27 cellular contexts compared by ENCODE assay signal in genomic region chr1:9633493-9633892, GRCh38. TPM values are rescaled to one million over a fixed set of nuclear protein-coding genes. Genes with fewer than 3 reads are reported as not detected.
A peak's percentile ranks its signal among the peaks of the same experiment; 100 is the strongest.
DNase-seq lines count a peak whose midpoint lies in the region; ATAC-seq, FAIRE-seq and TF ChIP-seq lines count a peak whose summit lies in the region.
"Had no signal": no experiment of that assay in that cellular context is flagged by ENCODE, and none has a peak within 500 bp of the region (broad histone marks: within the 10 kb centered on the region; RNA-seq: fewer than 3 reads in every experiment).

No MANE protein-coding gene starts in this region.

- no TSS peak for BruUV-seq in K562 (replicated peaks; lab: Mats Ljungman, UMichigan)

- no peaks in the 10 kb centered on the region for H3K79me2 ChIP-seq in K562 (ENCODE audit: control insufficient read depth, insufficient read depth, low read length)

- no peak overlapping the region for H3K9ac ChIP-seq in K562 (ENCODE audit: insufficient read depth in 1 of 2, low read depth in 2 of 2, low read length in 2 of 2)

- POLR2A ChIA-PET in K562 (lab: Yijun Ruan, JAX): interaction anchor here (0.8 kb wide), 1 partner anchor 55 kb away, joined by 3 read pairs; no protein-coding TSS in a partner anchor

- peaks cover 46% of the 10 kb centered on the region for H3K4me1 Mint-ChIP-seq in T-helper 2 cell treated with Interferon-gamma antibody and Interleukin-4, amounts not matched to agents 5 μg/mL and 100 μg/mL, for 36 hours (ENCODE audit: low read depth)
- peaks cover 9 to 84% (median 43%) of the 10 kb centered on the region in 4 donors for H3K4me1 Mint-ChIP-seq in CD4-positive, CD25-positive, alpha-beta regulatory T cell
- peaks cover 37% of the 10 kb centered on the region for H3K4me1 Mint-ChIP-seq in T-helper 17 cell

- H4K20me1 ChIP-seq in K562 (replicated peaks; ENCODE audit: control insufficient read depth, insufficient read depth, low read length): no peaks in the 10 kb centered on the region

- DNase-seq in T-helper 2 cell treated with Interferon-gamma antibody and Interleukin-4, amounts not matched to agents 5 μg/mL and 100 μg/mL, for 36 hours (ENCODE audit: low spot score): no peak
- DNase-seq in T-helper 2 cell: no peak
- DNase-seq in CD4-positive, CD25-positive, alpha-beta regulatory T cell: no peak
- no peak for DNase-seq in T-helper 17 cell
- DNase-seq in K562 (ENCODE audit: extremely low read depth in 1 of 4, low spot score in 3 of 4): no peak
- DNase-seq in Right ventricle myocardium inferior (ENCODE audit: missing footprints): no peak
- DNase-seq in activated CD4-positive, CD25-positive, alpha-beta regulatory T cell (lab: John Stamatoyannopoulos, UW): no peak
- no peak for DNase-seq in GM19240 (ENCODE audit: insufficient read length, low spot score)
- DNase-seq: activated CD4-positive, alpha-beta memory T cell treated with anti-CD3 and anti-CD28 coated beads for 36 hours; activated naive CD4-positive, alpha-beta T cell treated with Interleukin-2 at 50 U/mL for 16 hours; effector memory CD4-positive, alpha-beta T cell; erythroblast; glutamatergic neuron; islet precursor cell; left ventricle myocardium superior; NCI-H1105 treated with DMSO at 0.1 percent for 48 hours; NCI-H2081 treated with DMSO at 0.1 percent for 48 hours; NCI-H226; NCI-H69; stimulated activated naive CD4-positive, alpha-beta T cell treated with Interleukin-2 at 50 U/mL for 16 hours; tibial artery had no signal

- no peak overlapping the region for H3K27ac Mint-ChIP-seq in T-helper 2 cell treated with Interferon-gamma antibody and Interleukin-4, amounts not matched to agents 5 μg/mL and 100 μg/mL, for 36 hours
- H3K27ac Mint-ChIP-seq in CD4-positive, CD25-positive, alpha-beta regulatory T cell: peak overlapping the region; percentile 59 to 94 (median 60)
- H3K27ac Mint-ChIP-seq in T-helper 17 cell: peak overlapping the region; percentile 29
- H3K27ac Mint-ChIP-seq: activated CD4-positive, alpha-beta memory T cell treated with anti-CD3 and anti-CD28 coated beads for 36 hours had no signal

- CTCF ChIA-PET in K562 (lab: Yijun Ruan, JAX; ENCODE audit: low intra/inter-chr PET ratio): no interaction called here

- no peaks in the 10 kb centered on the region for H3K27me3 ChIP-seq in CD4-positive, CD25-positive, alpha-beta regulatory T cell (ENCODE audit: control insufficient read depth, insufficient read depth, low read length)
- no peaks in the 10 kb centered on the region; a peak in 3 of 5 replicates for H3K27me3 ChIP-seq in K562 (ENCODE audit: control insufficient read depth in 2 of 2, insufficient read depth in 2 of 2, low read length in 2 of 2)
- H3K27me3 ChIP-seq: SJSA1 had no signal

- peaks cover 6% of the 10 kb centered on the region for H3K9me3 Mint-ChIP-seq in T-helper 2 cell treated with Interferon-gamma antibody and Interleukin-4, amounts not matched to agents 5 μg/mL and 100 μg/mL, for 36 hours
- H3K9me3 Mint-ChIP-seq in CD4-positive, CD25-positive, alpha-beta regulatory T cell: no peaks in the 10 kb centered on the region
- H3K9me3 Mint-ChIP-seq: activated CD4-positive, alpha-beta memory T cell treated with anti-CD3 and anti-CD28 coated beads for 36 hours had no signal

- H3K4me2 ChIP-seq in K562 (ENCODE audit: insufficient read depth, low read length): no peak overlapping the region

- peaks cover 46% of the 10 kb centered on the region for H3K4me1 ChIP-seq in CD4-positive, CD25-positive, alpha-beta regulatory T cell (ENCODE audit: control insufficient read depth, insufficient read depth, low read length, poor library complexity, severe bottlenecking)
- H3K4me1 ChIP-seq in K562 (replicated peaks in 1 of 2; ENCODE audit: control insufficient read depth in 2 of 2, insufficient read depth in 2 of 2, low read length in 2 of 2): peaks cover 14 to 17% of the 10 kb centered on the region in 2 experiments; a peak in 4 of 5 replicates
- H3K4me1 ChIP-seq: SJSA1, tibial artery had no signal

- TF ChIP-seq RAD21 in K562 (CRISPR knock-in tag; conservative IDR thresholded peaks at IDR 0.05 in 1 of 2, IDR thresholded peaks at IDR 0.05 in 1 of 2): no peak

- no peak for TF ChIP-seq EP300 in K562 (IDR thresholded peaks at IDR 0.05; ENCODE audit: low read length)

- no peak for ATAC-seq in CD4-positive, CD25-positive, alpha-beta regulatory T cell (ENCODE audit: low read depth in 2 of 2)
- ATAC-seq in T-helper 17 cell (no peak), K562 (no peak), Right ventricle myocardium inferior (no peak)
- ATAC-seq: HepG2, left ventricle myocardium superior had no signal

- no peak for FAIRE-seq in K562 (lab: Jason Lieb, UNC)
- FAIRE-seq: astrocyte, H54, HepG2 had no signal

- H3K36me3 ChIP-seq in CD4-positive, CD25-positive, alpha-beta regulatory T cell (ENCODE audit: control insufficient read depth, insufficient read depth, low read length): peaks cover 22% of the 10 kb centered on the region
- H3K36me3 ChIP-seq in K562 (ENCODE audit: control insufficient read depth, insufficient read depth, low read length): no peaks in the 10 kb centered on the region
- H3K36me3 ChIP-seq: SJSA1, tibial artery had no signal

- in situ Hi-C loops in K562 (cut with MboI): no loop called here

- no peaks in the 10 kb centered on the region for H3K9me1 ChIP-seq in K562 (ENCODE audit: control insufficient read depth, insufficient read depth, low read length)

- no peak for TF ChIP-seq POLR2A in K562 (conservative IDR thresholded peaks at IDR 0.05)

- no peak overlapping the region for H3K27ac ChIP-seq in CD4-positive, CD25-positive, alpha-beta regulatory T cell (ENCODE audit: insufficient read depth, low read length, poor library complexity, severe bottlenecking)
- H3K27ac ChIP-seq in K562 (ENCODE audit: extremely low read depth, low read depth, low read length): no peak overlapping the region
- H3K27ac ChIP-seq: coronary artery, SJSA1, tibial artery, VCaP had no signal

- no peak overlapping the region for H2AFZ ChIP-seq in K562 (ENCODE audit: low read depth, low read length)

- no peaks in the 10 kb centered on the region for H3K9me3 ChIP-seq in CD4-positive, CD25-positive, alpha-beta regulatory T cell (ENCODE audit: control insufficient read depth in 2 of 2, low read length in 2 of 2)
- H3K9me3 ChIP-seq in T-helper 17 cell (ENCODE audit: control insufficient read depth, low read length, poor library complexity, severe bottlenecking) (no peaks in the 10 kb centered on the region), K562 (replicated peaks; ENCODE audit: control insufficient read depth, insufficient read depth, low read depth, low read length) (no peaks in the 10 kb centered on the region)
- H3K9me3 ChIP-seq: SJSA1, tibial artery had no signal

- no peaks in the 10 kb centered on the region for H3K27me3 Mint-ChIP-seq in T-helper 2 cell treated with Interferon-gamma antibody and Interleukin-4, amounts not matched to agents 5 μg/mL and 100 μg/mL, for 36 hours (ENCODE audit: low read depth)
- no peaks in the 10 kb centered on the region for H3K27me3 Mint-ChIP-seq in CD4-positive, CD25-positive, alpha-beta regulatory T cell
- H3K27me3 Mint-ChIP-seq in T-helper 17 cell: no peaks in the 10 kb centered on the region
- H3K27me3 Mint-ChIP-seq: activated CD4-positive, alpha-beta memory T cell treated with anti-CD3 and anti-CD28 coated beads for 36 hours had no signal

- peak overlapping the region; percentile 37 for H3K4me3 ChIP-seq in CD4-positive, CD25-positive, alpha-beta regulatory T cell (ENCODE audit: low read depth, low read length)
- no peak overlapping the region for H3K4me3 ChIP-seq in K562
- H3K4me3 ChIP-seq: coronary artery, SJSA1, tibial artery had no signal

- intact Hi-C loops in K562 (cut with micrococcal nuclease): no loop called here
- intact Hi-C loops in Right ventricle myocardium inferior (cut with DNase I): no loop called here

- TF ChIP-seq CTCF in K562 (IDR thresholded peaks at IDR 0.05 in 2 of 3, conservative IDR thresholded peaks at IDR 0.05 in 1 of 3; ENCODE audit: insufficient read depth in 2 of 3, low read depth in 1 of 3, low read length in 3 of 3): no peak

- 16% methylated on average over 6 of the region's 6 CpGs for WGBS in K562 (ENCODE audit: insufficient coverage, low coverage, missing lambda C conversion rate)

- peak overlapping the region; percentile 94 for H3K4me3 Mint-ChIP-seq in T-helper 2 cell treated with Interferon-gamma antibody and Interleukin-4, amounts not matched to agents 5 μg/mL and 100 μg/mL, for 36 hours
- H3K4me3 Mint-ChIP-seq in CD4-positive, CD25-positive, alpha-beta regulatory T cell: peak overlapping the region; percentile 33 to 98 (median 84)
- no peak overlapping the region for H3K4me3 Mint-ChIP-seq in T-helper 17 cell
- H3K4me3 Mint-ChIP-seq: activated CD4-positive, alpha-beta memory T cell treated with anti-CD3 and anti-CD28 coated beads for 36 hours had no signal

- H3K36me3 Mint-ChIP-seq in T-helper 2 cell treated with Interferon-gamma antibody and Interleukin-4, amounts not matched to agents 5 μg/mL and 100 μg/mL, for 36 hours (ENCODE audit: low read depth): peaks cover 76% of the 10 kb centered on the region
- H3K36me3 Mint-ChIP-seq in CD4-positive, CD25-positive, alpha-beta regulatory T cell: peaks cover 32% of the 10 kb centered on the region
- peaks cover 6% of the 10 kb centered on the region for H3K36me3 Mint-ChIP-seq in T-helper 17 cell (ENCODE audit: low read depth)

RNA-seq across cellular contexts. Expression of gene PIK3CD, which starts 18.0 kb away (rescaled TPM):
- 187 TPM for total RNA-seq in CD4-positive, CD25-positive, alpha-beta regulatory T cell
- 10 to 100 TPM; 47.3 to 63.2 (median 52.5) TPM for polyA plus RNA-seq in CD4-positive, CD25-positive, alpha-beta regulatory T cell
- 100 to 1,000 TPM; 177 to 204 TPM for total RNA-seq in T-helper 17 cell
- 17.5 and 44.3 TPM in 2 replicates for total RNA-seq in K562 (2011; cell fraction: chromatin; rRNA removed; ENCODE audit: low replicate concordance)
- total RNA-seq in K562 (2011; cell fraction: nucleolus; rRNA removed): 32.4 and 33.3 TPM in 2 replicates
- 16.6 and 20.1 TPM in 2 replicates for total RNA-seq in K562 (2011; cell fraction: nucleoplasm; rRNA removed)
- 7.4 and 15.2 TPM in 2 replicates for total RNA-seq in K562 (2014; rRNA removed)
- 4.4 and 5.1 TPM in 2 replicates for total RNA-seq in K562 (2014; rRNA removed; fragmentation: Illumina TruSeq; extraction: Trizol)
- total RNA-seq in K562 (2015; rRNA removed; fragmentation: Illumina TruSeq; extraction: Trizol): 7.2 and 8.2 TPM in 2 replicates
- 19.5 and 20.8 TPM in 2 replicates for total RNA-seq in K562 (2021)
- 5.6 and 14.8 TPM in 2 replicates for polyA plus RNA-seq in K562 (2011; rRNA removed)
- 8.3 and 11.4 TPM in 2 replicates for polyA plus RNA-seq in K562 (2011; cell fraction: cytosol; rRNA removed)
- polyA plus RNA-seq in K562 (2011; cell fraction: nucleus; rRNA removed): 24.4 and 38.0 TPM in 2 replicates
- polyA plus RNA-seq in K562 (2012): 11.3 and 21.5 TPM in 2 replicates
- 9.5 and 12.5 TPM in 2 replicates for polyA plus RNA-seq in K562 (2014; fragmentation: Illumina TruSeq; extraction: Trizol)
- 1 to 10 TPM; 1.8 to 2.0 TPM for polyA plus RNA-seq in K562 (2014; fragmentation: Nextera tagmentation; extraction: Ambion mirVana)
- 10.8 and 11.1 TPM in 2 replicates for polyA plus RNA-seq in K562 (2014; rRNA removed)
- 5.2 and 8.9 TPM in 2 replicates for polyA minus RNA-seq in K562 (2011; rRNA and poly(A)+ RNA removed)
- 7.1 and 15.0 TPM in 2 replicates for polyA minus RNA-seq in K562 (2011; cell fraction: cytosol; rRNA and poly(A)+ RNA removed)
- polyA minus RNA-seq in K562 (2011; cell fraction: nucleus; rRNA and poly(A)+ RNA removed): 12.5 and 24.8 TPM in 2 replicates
- 4.1 TPM for total RNA-seq in Right ventricle myocardium inferior

RNA-seq across cellular contexts. Expression of gene TMEM201, which starts 44.8 kb away (rescaled TPM):
- 12.1 TPM for total RNA-seq in CD4-positive, CD25-positive, alpha-beta regulatory T cell
- polyA plus RNA-seq in CD4-positive, CD25-positive, alpha-beta regulatory T cell: 1 to 10 TPM; 1.1 to 1.6 (median 1.4) TPM
- total RNA-seq in T-helper 17 cell (10 to 100 TPM; 10.5 to 14.0 TPM), K562 (2014; rRNA removed) (9.0 and 16.5 TPM in 2 replicates), K562 (2014; rRNA removed; fragmentation: Illumina TruSeq; extraction: Trizol) (1.9 and 3.0 TPM in 2 replicates), K562 (2015; rRNA removed; fragmentation: Illumina TruSeq; extraction: Trizol) (7.4 and 9.0 TPM in 2 replicates), K562 (2021) (48.8 and 51.3 TPM in 2 replicates), Right ventricle myocardium inferior (17.4 TPM)
- total RNA-seq in K562 (2011; cell fraction: chromatin; rRNA removed; ENCODE audit: low replicate concordance): 31.6 and 91.3 TPM in 2 replicates
- 68.6 and 78.7 TPM in 2 replicates for total RNA-seq in K562 (2011; cell fraction: nucleolus; rRNA removed)
- 48.5 and 50.3 TPM in 2 replicates for total RNA-seq in K562 (2011; cell fraction: nucleoplasm; rRNA removed)
- polyA plus RNA-seq in K562 (2011; rRNA removed) (2.3 and 3.9 TPM in 2 replicates), K562 (2014; fragmentation: Illumina TruSeq; extraction: Trizol) (10.3 and 24.1 TPM in 2 replicates), K562 (2014; fragmentation: Nextera tagmentation; extraction: Ambion mirVana) (under 1 TPM; 0.42 to 0.46 TPM), K562 (2014; rRNA removed) (14.7 and 15.4 TPM in 2 replicates)
- polyA plus RNA-seq in K562 (2011; cell fraction: cytosol; rRNA removed): 3.0 and 6.9 TPM in 2 replicates
- 15.1 and 27.9 TPM in 2 replicates for polyA plus RNA-seq in K562 (2011; cell fraction: nucleus; rRNA removed)
- polyA plus RNA-seq in K562 (2012): 18.3 and 22.2 TPM in 2 replicates
- polyA minus RNA-seq in K562 (2011; rRNA and poly(A)+ RNA removed): 2.8 and 4.0 TPM in 2 replicates
- 15.2 and 18.0 TPM in 2 replicates for polyA minus RNA-seq in K562 (2011; cell fraction: cytosol; rRNA and poly(A)+ RNA removed)
- 19.2 and 21.4 TPM in 2 replicates for polyA minus RNA-seq in K562 (2011; cell fraction: nucleus; rRNA and poly(A)+ RNA removed)
